8 cellular contexts compared by ENCODE assay signal in the genomic region with DNA sequence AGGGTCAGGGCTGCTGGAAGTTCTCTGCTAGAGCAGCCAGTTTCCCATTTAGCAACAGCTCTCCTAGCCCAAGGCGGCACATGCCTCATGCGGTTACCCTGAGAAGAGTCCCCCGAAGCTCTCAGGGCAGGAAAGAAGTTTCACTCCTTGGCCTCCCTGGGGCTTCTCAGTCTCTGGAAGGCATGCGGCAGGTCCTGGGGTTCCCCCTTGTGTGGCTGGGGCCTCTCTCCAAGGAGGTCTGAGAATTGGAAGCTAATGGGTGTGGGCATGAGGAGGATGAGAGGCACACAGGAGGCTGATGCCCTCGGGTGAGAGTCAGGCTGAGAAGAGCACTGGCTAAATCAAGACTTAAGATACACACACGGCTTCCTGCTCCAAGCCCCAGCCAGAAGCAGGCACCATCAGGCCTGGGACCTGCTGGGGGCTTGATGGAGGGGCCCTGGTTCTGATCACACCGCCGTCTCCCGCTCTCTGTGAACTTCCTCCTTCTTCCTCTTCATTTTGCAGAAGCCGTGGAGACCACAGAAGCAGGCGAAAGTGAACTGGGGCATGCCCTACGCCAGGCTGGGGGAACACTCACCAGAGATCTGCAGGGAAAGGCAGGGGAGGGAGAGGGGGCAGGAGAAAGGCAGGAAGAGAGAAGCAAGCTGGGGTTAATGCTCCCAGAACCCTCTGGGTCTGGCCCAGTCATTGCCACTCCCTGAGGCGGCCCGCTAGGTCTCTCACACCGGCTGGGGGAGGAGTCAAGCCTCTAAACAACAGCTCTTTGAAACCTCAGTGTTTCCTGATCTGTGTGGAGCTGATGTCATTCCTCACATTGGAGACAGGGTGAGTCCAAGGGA. TPM values are rescaled to one million over a fixed set of nuclear protein-coding genes. Genes with fewer than 3 reads are reported as not detected.
A peak's percentile ranks its signal among the peaks of the same experiment; 100 is the strongest.
DNase-seq lines count a peak whose midpoint lies in the region; ATAC-seq and TF ChIP-seq lines count a peak whose summit lies in the region.

No MANE protein-coding gene starts in this region.

- H4K8ac ChIP-seq in mesenchymal stem cell (ENCODE audit: low read length) = peak overlapping the region; percentile 73

- ATAC-seq in GM23338 (peak; percentile 29), activated B cell treated with CpG ODN at 0.5 μM for 24 hours (ENCODE audit: low read depth) (peak; percentile 84)
- peak; percentile 96 for ATAC-seq in central memory CD8-positive, alpha-beta T cell (replicated peaks; ENCODE audit: extremely low read depth, poor library complexity, severe bottlenecking)

- peak overlapping the region in 1 of 2 experiments; percentile 9 for H3K4ac ChIP-seq in mesenchymal stem cell (ENCODE audit: low read depth in 1 of 2, low read length in 2 of 2)

- H3K4me1 Mint-ChIP-seq in GM23338 (peaks cover 84% of the 10 kb centered on the region), activated B cell treated with CpG ODN at 0.5 μM for 24 hours (peaks cover 58% of the 10 kb centered on the region)
- H3K4me1 Mint-ChIP-seq in central memory CD8-positive, alpha-beta T cell = peaks cover 42% of the 10 kb centered on the region

- H3K9me3 Mint-ChIP-seq in GM23338 (no peaks in the 10 kb centered on the region), activated B cell treated with CpG ODN at 0.5 μM for 24 hours (no peaks in the 10 kb centered on the region)
- H3K9me3 Mint-ChIP-seq in central memory CD8-positive, alpha-beta T cell = no peaks in the 10 kb centered on the region

- peaks cover 24% of the 10 kb centered on the region for H3F3A ChIP-seq in GM23338 (replicated peaks; ENCODE audit: low read depth)

- H3K36me3 ChIP-seq in GM23338 (ENCODE audit: insufficient read depth) (no peaks in the 10 kb centered on the region), mesenchymal stem cell (ENCODE audit: control insufficient read depth in 1 of 2, insufficient read depth in 2 of 2, low read depth in 1 of 2, low read length in 2 of 2) (no peaks in the 10 kb centered on the region)

- CTCF ChIA-PET in activated B cell treated with CpG ODN at 0.5 μM for 24 hours (lab: Charles Lee) = interaction anchor here (0.7 to 2.0 kb wide), 8 partner anchors 9 to 105 kb away, joined by 3 to 10 read pairs (median 3); no protein-coding TSS in a partner anchor

- no peak overlapping the region for H3K4me3 ChIP-seq in GM23338
- no peak overlapping the region for H3K4me3 ChIP-seq in mesenchymal stem cell (ENCODE audit: insufficient read depth in 1 of 2, low read depth in 1 of 2, low read length in 2 of 2)

- H3K4me3 Mint-ChIP-seq in GM23338 = peak overlapping the region; percentile 16; the same call in 1 of the 3 replicates
- H3K4me3 Mint-ChIP-seq in activated B cell treated with CpG ODN at 0.5 μM for 24 hours = peak overlapping the region; percentile 82
- H3K4me3 Mint-ChIP-seq in central memory CD8-positive, alpha-beta T cell = peak overlapping the region; percentile 82

- H2AFZ ChIP-seq in GM23338 = no peak overlapping the region
- peak overlapping the region; percentile 48 for H2AFZ ChIP-seq in mesenchymal stem cell (ENCODE audit: low read depth, low read length)

- H3K27ac Mint-ChIP-seq in GM23338 (peak overlapping the region; percentile 92), activated B cell treated with CpG ODN at 0.5 μM for 24 hours (peak overlapping the region; percentile 79)
- peak overlapping the region; percentile 96 for H3K27ac Mint-ChIP-seq in central memory CD8-positive, alpha-beta T cell (ENCODE audit: low read depth)

- intact Hi-C loops in activated B cell treated with CpG ODN at 0.5 μM for 24 hours (cut with micrococcal nuclease) = loop anchor here (2.0 kb wide), 1 partner anchor 18 kb away; no protein-coding TSS in a partner anchor

- H3K27me3 Mint-ChIP-seq in GM23338 (ENCODE audit: insufficient read depth, low read depth, poor library complexity) = peaks cover 64% of the 10 kb centered on the region
- H3K27me3 Mint-ChIP-seq in activated B cell treated with CpG ODN at 0.5 μM for 24 hours = no peaks in the 10 kb centered on the region
- no peaks in the 10 kb centered on the region for H3K27me3 Mint-ChIP-seq in central memory CD8-positive, alpha-beta T cell

- no peak overlapping the region for H2AK5ac ChIP-seq in mesenchymal stem cell (ENCODE audit: low read length, severe bottlenecking)

- H3K27ac ChIP-seq in GM23338 (ENCODE audit: low read depth) (no peak overlapping the region), mesenchymal stem cell (ENCODE audit: low read length, poor library complexity, severe bottlenecking) (no peak overlapping the region)

- H3K14ac ChIP-seq in mesenchymal stem cell (ENCODE audit: low read length in 2 of 2) = peak overlapping the region in 1 of 2 experiments; percentile 82

- no peak overlapping the region for H2BK12ac ChIP-seq in mesenchymal stem cell (ENCODE audit: low read length in 2 of 2)

- H3K4me2 ChIP-seq in GM23338 (peak overlapping the region; percentile 77), mesenchymal stem cell (ENCODE audit: low read length, poor library complexity, severe bottlenecking) (no peak overlapping the region)

- H3K9me2 ChIP-seq in GM23338 (ENCODE audit: insufficient read depth) = no peaks in the 10 kb centered on the region

- WGBS in mesenchymal stem cell = 60% methylated on average over 14 of the region's 15 CpGs

- DNase-seq in DMS79 (lab: John Stamatoyannopoulos, UW) (peak; percentile 91), GM23338 (ENCODE audit: low spot score) (peak; percentile 72), NCI-H1436 treated with DMSO at 0.1 percent for 48 hours (lab: John Stamatoyannopoulos, UW) (peak; percentile 91), activated B cell treated with CpG ODN at 0.5 μM for 24 hours (peak; percentile 41), mesenchymal stem cell (peak; percentile 50), inferior parietal cortex (ENCODE audit: extremely low spot score) (no peak)
- DNase-seq in central memory CD8-positive, alpha-beta T cell (ENCODE audit: low spot score in 2 of 2) = peak; percentile 28 to 49
- DNase-seq in stimulated activated CD8-positive, alpha-beta memory T cell treated with anti-CD3 and anti-CD28 coated beads, Interleukin-4, amount 100 ng/mL, for 1 hour (ENCODE audit: low read depth in 2 of 2, low spot score in 1 of 2) = peak; percentile 21 to 32

- no peaks in the 10 kb centered on the region for H3K9me3 ChIP-seq in mesenchymal stem cell (ENCODE audit: control insufficient read depth, low read length)

- H3K79me2 ChIP-seq in GM23338 (replicated peaks; ENCODE audit: insufficient read depth) = no peaks in the 10 kb centered on the region

- POLR2A ChIA-PET in activated B cell treated with CpG ODN at 0.5 μM for 24 hours (lab: Charles Lee) = interaction anchor here (0.6 to 1.7 kb wide), 5 partner anchors 15 to 161 kb away, joined by 3 to 4 read pairs (median 4); a partner anchor contains a TSS

- no peak overlapping the region for H2BK15ac ChIP-seq in mesenchymal stem cell (ENCODE audit: low read depth, poor library complexity, severe bottlenecking)

- H3K23ac ChIP-seq in mesenchymal stem cell (ENCODE audit: low read length in 2 of 2) = no peak overlapping the region

- H3K27me3 ChIP-seq in GM23338 (ENCODE audit: insufficient read depth) (0 out of 2 replicates have a peak, but pooled peaks cover 5% of the 10 kb centered on the region), mesenchymal stem cell (ENCODE audit: control insufficient read depth in 1 of 2, insufficient read depth in 1 of 2, low read length in 2 of 2) (peaks cover 67 to 73% of the 10 kb centered on the region in 2 experiments)

- TF ChIP-seq CTCF in GM23338 (conservative IDR thresholded peaks at IDR 0.05; ENCODE audit: low read depth in 2 of 2) = no peak
- no peak for TF ChIP-seq CTCF in activated B cell treated with CpG ODN at 0.5 μM for 24 hours (IDR thresholded peaks at IDR 0.05)

- no peak overlapping the region for H2BK5ac ChIP-seq in mesenchymal stem cell (ENCODE audit: low read depth, low read length, poor library complexity, severe bottlenecking)

- peak overlapping the region in 1 of 2 experiments; percentile 46 for H3K18ac ChIP-seq in mesenchymal stem cell (ENCODE audit: low read depth in 1 of 2, low read length in 2 of 2)

- H3K36me3 Mint-ChIP-seq in GM23338 (ENCODE audit: low read depth) (peaks cover 9% of the 10 kb centered on the region), activated B cell treated with CpG ODN at 0.5 μM for 24 hours (ENCODE audit: low read depth) (no peaks in the 10 kb centered on the region)
- H3K36me3 Mint-ChIP-seq in central memory CD8-positive, alpha-beta T cell (ENCODE audit: insufficient read depth) = no peaks in the 10 kb centered on the region

- H4K91ac ChIP-seq in mesenchymal stem cell (ENCODE audit: low read length) = no peak overlapping the region

- no peaks in the 10 kb centered on the region for H3K79me1 ChIP-seq in mesenchymal stem cell (replicated peaks; ENCODE audit: low read length, poor library complexity, severe bottlenecking)

- 0 out of 2 replicates have a peak, but pooled peaks cover 7% of the 10 kb centered on the region for H4K20me1 ChIP-seq in GM23338 (replicated peaks; ENCODE audit: insufficient read depth)

- H3K9ac ChIP-seq in mesenchymal stem cell (ENCODE audit: low read length) = no peak overlapping the region

- no peak overlapping the region for H2BK120ac ChIP-seq in mesenchymal stem cell (ENCODE audit: low read depth, low read length)

- peaks cover 70% of the 10 kb centered on the region for H3K4me1 ChIP-seq in GM23338 (ENCODE audit: insufficient read depth)
- H3K4me1 ChIP-seq in mesenchymal stem cell (ENCODE audit: control insufficient read depth, insufficient read depth, low read depth, low read length) = peaks cover 37% of the 10 kb centered on the region

TF ChIP-seq in GM23338, 12 proteins besides CTCF, POLR2A, EP300 and RAD21 (continues in another document):
- TF ChIP-seq EZH2 (IDR thresholded peaks at IDR 0.05; ENCODE audit: low read depth, unreplicated experiment) = no peak

RNA-seq across cellular contexts. Expression of a gene that starts 15.1 kb away (rescaled TPM):
- 5.6 and 6.2 TPM in 2 replicates for total RNA-seq in GM23338 (2014; rRNA removed; shearing (Covaris generic))
- 1.5 and 1.6 TPM in 2 replicates for polyA plus RNA-seq in GM23338 (2016; fragmentation: Nextera tagmentation; extraction: Ambion mirVana)
- 0.07 TPM in 1 of 2 replicates, not detected in the other for total RNA-seq in activated B cell treated with CpG ODN at 0.5 μM for 24 hours
- not detected for polyA plus RNA-seq in mesenchymal stem cell (2013, experiment 1 of 2)
- polyA plus RNA-seq in mesenchymal stem cell (2013, experiment 2 of 2) = not detected

RNA-seq across cellular contexts. Expression of a gene that starts 18.8 kb away (rescaled TPM):
- total RNA-seq in GM23338 (2014; rRNA removed; shearing (Covaris generic)) = 10.7 and 14.7 TPM in 2 replicates
- 3.7 and 4.7 TPM in 2 replicates for polyA plus RNA-seq in GM23338 (2016; fragmentation: Nextera tagmentation; extraction: Ambion mirVana)
- not detected in 2 replicates for total RNA-seq in activated B cell treated with CpG ODN at 0.5 μM for 24 hours
- not detected for polyA plus RNA-seq in mesenchymal stem cell (2013, experiment 1 of 2)
- polyA plus RNA-seq in mesenchymal stem cell (2013, experiment 2 of 2) = not detected

Comparison
In these comparisons a context has a peak if more than half of its experiments do, and no peak if none do; other contexts are left out.
1. ATAC-seq: peak in every context shown above with its lines; median percentile 96 in central memory CD8-positive, alpha-beta T cell; 84 in activated B cell treated with CpG ODN at 0.5 μM for 24 hours; 29 in GM23338.
2. H3K4me3 Mint-ChIP-seq: peak in every context shown above with its lines; median percentile 82 in activated B cell treated with CpG ODN at 0.5 μM for 24 hours; 82 in central memory CD8-positive, alpha-beta T cell; 16 in GM23338.
3. RNA of a gene that starts 18.8 kb away (total RNA-seq): 10.7 to 14.7 TPM in GM23338; not detected in activated B cell treated with CpG ODN at 0.5 μM for 24 hours; every median in the first group is over 10 times any median in the second.
4. Peak in every context shown above with its lines, with median percentiles within 50 percentile points of each other: H3K27ac Mint-ChIP-seq.